In genomic region chr19:55698256-55698655, GRCh38 we compare ENCODE assay signal across 20 cellular contexts. TPM values are rescaled to one million over a fixed set of nuclear protein-coding genes. Genes with fewer than 3 reads are reported as not detected.
A peak's percentile ranks its signal among the peaks of the same experiment; 100 is the strongest.
DNase-seq lines count a peak whose midpoint lies in the region; ATAC-seq and TF ChIP-seq lines count a peak whose summit lies in the region.
"Had no signal": no experiment of that assay in that cellular context is flagged by ENCODE, and none has a peak within 500 bp of the region (broad histone marks: within the 10 kb centered on the region; RNA-seq: fewer than 3 reads in every experiment).

No MANE protein-coding gene starts in this region.

- no peak for DNase-seq in activated CD8-positive, alpha-beta T cell treated with anti-CD3 and anti-CD28 coated beads, Interleukin-2, amount 10 ng/mL, durations not matched to agents 7 days and 5 days
- no peak for DNase-seq in activated CD8-positive, alpha-beta T cell treated with anti-CD3 and anti-CD28 coated beads for 36 hours
- DNase-seq in H9 (no peak), mesenchymal stem cell (no peak), T-helper 9 cell (no peak)
- no peak for DNase-seq in stimulated activated effector memory CD8-positive, alpha-beta T cell treated with anti-CD3 and anti-CD28 coated beads, Interleukin-12 subunit alpha, Interleukin-12 subunit beta, amount 100 ng/mL, for 72 hours (ENCODE audit: low spot score in 2 of 2)
- DNase-seq: BE2C; CD4-positive, alpha-beta T cell; GF-D8; GOT3; NCI-H1417; NCI-H187 treated with DMSO at 0.1 percent for 48 hours; NCI-H226; NCI-H524 treated with DMSO at 0.1 percent for 48 hours; SHP77 had no signal

- H2BK20ac ChIP-seq in H9 (ENCODE audit: low read depth, low read length, poor library complexity, severe bottlenecking), result no peak overlapping the region

- no peaks in the 10 kb centered on the region for H3K23me2 ChIP-seq in H9 (ENCODE audit: insufficient read length, low read depth, low read length, poor library complexity, severe bottlenecking)

- H3K4ac ChIP-seq in H9 (ENCODE audit: low read depth, low read length) (no peak overlapping the region), mesenchymal stem cell (ENCODE audit: low read depth in 1 of 2, low read length in 2 of 2) (no peak overlapping the region)

- H3K18ac ChIP-seq in H9 (ENCODE audit: insufficient read length, low read depth, low read length) (no peak overlapping the region), mesenchymal stem cell (ENCODE audit: low read depth in 1 of 2, low read length in 2 of 2) (no peak overlapping the region)

- no peaks in the 10 kb centered on the region for H3K27me3 Mint-ChIP-seq in activated CD8-positive, alpha-beta T cell treated with anti-CD3 and anti-CD28 coated beads, Interleukin-2, amount 10 ng/mL, durations not matched to agents 7 days and 5 days (ENCODE audit: low read depth)
- H3K27me3 Mint-ChIP-seq in activated CD8-positive, alpha-beta T cell treated with anti-CD3 and anti-CD28 coated beads for 36 hours, result no peaks in the 10 kb centered on the region
- peaks cover 3% of the 10 kb centered on the region for H3K27me3 Mint-ChIP-seq in H9 (ENCODE audit: low read depth)
- H3K27me3 Mint-ChIP-seq: CD4-positive, alpha-beta T cell had no signal

- no peak overlapping the region for H3K27ac Mint-ChIP-seq in activated CD8-positive, alpha-beta T cell treated with anti-CD3 and anti-CD28 coated beads, Interleukin-2, amount 10 ng/mL, durations not matched to agents 7 days and 5 days
- H3K27ac Mint-ChIP-seq in activated CD8-positive, alpha-beta T cell treated with anti-CD3 and anti-CD28 coated beads for 36 hours, result no peak overlapping the region
- H3K27ac Mint-ChIP-seq in H9, result peak overlapping the region in 2 of 3 experiments; percentile 59 to 68; a peak in 2 of 7 replicates
- peak overlapping the region; percentile 65 for H3K27ac Mint-ChIP-seq in stimulated activated effector memory CD8-positive, alpha-beta T cell treated with anti-CD3 and anti-CD28 coated beads, Interleukin-12 subunit alpha, Interleukin-12 subunit beta, amount 100 ng/mL, for 72 hours
- H3K27ac Mint-ChIP-seq: CD4-positive, alpha-beta T cell had no signal

- H3K27ac ChIP-seq in H9 (ENCODE audit: insufficient read length, low read depth, low read length) (no peak overlapping the region), mesenchymal stem cell (ENCODE audit: low read length, poor library complexity, severe bottlenecking) (no peak overlapping the region)
- H3K27ac ChIP-seq: KMS-11 had no signal

- H2BK15ac ChIP-seq in H9 (ENCODE audit: low read depth, low read length), result no peak overlapping the region
- no peak overlapping the region for H2BK15ac ChIP-seq in mesenchymal stem cell (ENCODE audit: low read depth, poor library complexity, severe bottlenecking)

- H2AFZ ChIP-seq in H9 (ENCODE audit: low read length), result no peak overlapping the region
- no peak overlapping the region for H2AFZ ChIP-seq in mesenchymal stem cell (ENCODE audit: low read depth, low read length)

- H4K5ac ChIP-seq in H9 (ENCODE audit: insufficient read length, low read depth, low read length), result no peak overlapping the region

- H3K79me2 ChIP-seq in H9 (ENCODE audit: insufficient read depth, low read length), result no peaks in the 10 kb centered on the region

- H2BK5ac ChIP-seq in H9 (ENCODE audit: insufficient read length, low read length), result no peak overlapping the region
- no peak overlapping the region for H2BK5ac ChIP-seq in mesenchymal stem cell (ENCODE audit: low read depth, low read length, poor library complexity, severe bottlenecking)

- TF ChIP-seq CTCF in activated CD8-positive, alpha-beta T cell treated with anti-CD3 and anti-CD28 coated beads for 36 hours (IDR thresholded peaks at IDR 0.05), result no peak
- no peak for TF ChIP-seq CTCF in H9 (conservative IDR thresholded peaks at IDR 0.05)

- no peak overlapping the region for H3K23ac ChIP-seq in H9 (ENCODE audit: insufficient read length, low read depth, low read length)
- H3K23ac ChIP-seq in mesenchymal stem cell (ENCODE audit: low read length in 2 of 2), result no peak overlapping the region

- H4K91ac ChIP-seq in H9 (ENCODE audit: insufficient read length, low read depth, low read length) (no peak overlapping the region), mesenchymal stem cell (ENCODE audit: low read length) (peak overlapping the region; percentile 20)

- no CpG with 5 or more reads among the region's 17 CpGs for WGBS in H9 (ENCODE audit: extremely low coverage, insufficient read length, low lambda C conversion rate)
- WGBS in mesenchymal stem cell, result 98% methylated on average over 17 of the region's 17 CpGs

- H3K9me3 ChIP-seq in H9 (ENCODE audit: control insufficient read depth, low read depth, low read length) (no peaks in the 10 kb centered on the region), mesenchymal stem cell (ENCODE audit: control insufficient read depth, low read length) (no peaks in the 10 kb centered on the region)
- H3K9me3 ChIP-seq: BE2C had no signal

- no peak overlapping the region for H3K14ac ChIP-seq in H9 (ENCODE audit: insufficient read depth, low read length)
- no peak overlapping the region for H3K14ac ChIP-seq in mesenchymal stem cell (ENCODE audit: low read length in 2 of 2)

- H2BK120ac ChIP-seq in H9 (ENCODE audit: low read depth, low read length, poor library complexity, severe bottlenecking) (no peak overlapping the region), mesenchymal stem cell (ENCODE audit: low read depth, low read length) (no peak overlapping the region)

- H4K8ac ChIP-seq in H9 (replicated peaks; ENCODE audit: insufficient read length, low read depth, low read length), result no peak overlapping the region
- no peak overlapping the region for H4K8ac ChIP-seq in mesenchymal stem cell (ENCODE audit: low read length)

- H3K9me3 Mint-ChIP-seq in activated CD8-positive, alpha-beta T cell treated with anti-CD3 and anti-CD28 coated beads, Interleukin-2, amount 10 ng/mL, durations not matched to agents 7 days and 5 days (ENCODE audit: insufficient read depth), result no peaks in the 10 kb centered on the region
- no peaks in the 10 kb centered on the region for H3K9me3 Mint-ChIP-seq in activated CD8-positive, alpha-beta T cell treated with anti-CD3 and anti-CD28 coated beads for 36 hours
- peaks cover 0 to 21% of the 10 kb centered on the region in 2 experiments; a peak in 4 of 5 replicates for H3K9me3 Mint-ChIP-seq in H9
- no peaks in the 10 kb centered on the region for H3K9me3 Mint-ChIP-seq in stimulated activated effector memory CD8-positive, alpha-beta T cell treated with anti-CD3 and anti-CD28 coated beads, Interleukin-12 subunit alpha, Interleukin-12 subunit beta, amount 100 ng/mL, for 72 hours
- H3K9me3 Mint-ChIP-seq: CD4-positive, alpha-beta T cell had no signal

- no peaks in the 10 kb centered on the region for H3K79me1 ChIP-seq in H9 (ENCODE audit: insufficient read depth, low read depth, low read length, poor library complexity, severe bottlenecking)
- H3K79me1 ChIP-seq in mesenchymal stem cell (replicated peaks; ENCODE audit: low read length, poor library complexity, severe bottlenecking), result peaks cover 36% of the 10 kb centered on the region

- intact Hi-C loops in activated CD8-positive, alpha-beta T cell treated with anti-CD3 and anti-CD28 coated beads for 36 hours (cut with micrococcal nuclease), result no loop called here

- no peak overlapping the region for H3K4me3 ChIP-seq in mesenchymal stem cell (ENCODE audit: insufficient read depth in 1 of 2, low read depth in 1 of 2, low read length in 2 of 2)

- POLR2A ChIA-PET in activated CD8-positive, alpha-beta T cell treated with anti-CD3 and anti-CD28 coated beads, Interleukin-2, amount 10 ng/mL, durations not matched to agents 7 days and 5 days (lab: Charles Lee), result no interaction called here
- POLR2A ChIA-PET in activated CD8-positive, alpha-beta T cell treated with anti-CD3 and anti-CD28 coated beads for 36 hours (lab: Charles Lee), result no interaction called here

- H3K4me1 ChIP-seq in H9 (ENCODE audit: insufficient read depth, low read length), result no peaks in the 10 kb centered on the region
- no peaks in the 10 kb centered on the region for H3K4me1 ChIP-seq in mesenchymal stem cell (ENCODE audit: control insufficient read depth, insufficient read depth, low read depth, low read length)
- H3K4me1 ChIP-seq: BE2C had no signal

- H4K20me1 ChIP-seq in H9 (ENCODE audit: control insufficient read depth, insufficient read depth, insufficient read length), result no peaks in the 10 kb centered on the region

- CTCF ChIA-PET in activated CD8-positive, alpha-beta T cell treated with anti-CD3 and anti-CD28 coated beads, Interleukin-2, amount 10 ng/mL, durations not matched to agents 7 days and 5 days (lab: Charles Lee), result no interaction called here
- CTCF ChIA-PET in activated CD8-positive, alpha-beta T cell treated with anti-CD3 and anti-CD28 coated beads for 36 hours (lab: Charles Lee), result no interaction called here

- ATAC-seq in activated CD8-positive, alpha-beta T cell treated with anti-CD3 and anti-CD28 coated beads, Interleukin-2, amount 10 ng/mL, durations not matched to agents 7 days and 5 days, result peak; percentile 31
- ATAC-seq in activated CD8-positive, alpha-beta T cell treated with anti-CD3 and anti-CD28 coated beads for 36 hours, result no peak
- ATAC-seq in stimulated activated effector memory CD8-positive, alpha-beta T cell treated with anti-CD3 and anti-CD28 coated beads, Interleukin-12 subunit alpha, Interleukin-12 subunit beta, amount 100 ng/mL, for 72 hours, result no peak
- ATAC-seq in HG02938 (IDR thresholded peaks at IDR 0.05; ENCODE audit: unreplicated experiment), result no peak
- ATAC-seq in GM21447 (IDR thresholded peaks at IDR 0.05; ENCODE audit: unreplicated experiment), result no peak

- no peak overlapping the region for H3K9ac ChIP-seq in H9 (ENCODE audit: extremely low read depth, insufficient read length, low read length)
- H3K9ac ChIP-seq in mesenchymal stem cell (ENCODE audit: low read length), result no peak overlapping the region
- H3K9ac ChIP-seq: KMS-11 had no signal

- H3K4me2 ChIP-seq in H9 (ENCODE audit: insufficient read depth, insufficient read length, low read length) (no peak overlapping the region), mesenchymal stem cell (ENCODE audit: low read length, poor library complexity, severe bottlenecking) (no peak overlapping the region)
- H3K4me2 ChIP-seq: KMS-11 had no signal

- H3K56ac ChIP-seq in H9 (ENCODE audit: insufficient read length, low read depth, low read length), result no peak overlapping the region

- H3K36me3 ChIP-seq in mesenchymal stem cell (ENCODE audit: control insufficient read depth in 1 of 2, insufficient read depth in 2 of 2, low read depth in 1 of 2, low read length in 2 of 2), result peaks cover 61 to 78% of the 10 kb centered on the region in 2 experiments

- H3T11ph ChIP-seq in H9 (ENCODE audit: low read length), result no peak overlapping the region

- H3K4me1 Mint-ChIP-seq in activated CD8-positive, alpha-beta T cell treated with anti-CD3 and anti-CD28 coated beads, Interleukin-2, amount 10 ng/mL, durations not matched to agents 7 days and 5 days (ENCODE audit: low read depth), result no peaks in the 10 kb centered on the region
- H3K4me1 Mint-ChIP-seq in activated CD8-positive, alpha-beta T cell treated with anti-CD3 and anti-CD28 coated beads for 36 hours (ENCODE audit: low read depth), result no peaks in the 10 kb centered on the region
- no peaks in the 10 kb centered on the region for H3K4me1 Mint-ChIP-seq in H9
- no peaks in the 10 kb centered on the region for H3K4me1 Mint-ChIP-seq in stimulated activated effector memory CD8-positive, alpha-beta T cell treated with anti-CD3 and anti-CD28 coated beads, Interleukin-12 subunit alpha, Interleukin-12 subunit beta, amount 100 ng/mL, for 72 hours

- H2AK5ac ChIP-seq in H9 (ENCODE audit: insufficient read length, low read length), result no peak overlapping the region
- H2AK5ac ChIP-seq in mesenchymal stem cell (ENCODE audit: low read length, severe bottlenecking), result no peak overlapping the region

- H2BK12ac ChIP-seq in H9 (ENCODE audit: insufficient read length, low read depth, low read length) (no peak overlapping the region), mesenchymal stem cell (ENCODE audit: low read length in 2 of 2) (no peak overlapping the region)

- peaks cover 38% of the 10 kb centered on the region for H3K36me3 Mint-ChIP-seq in activated CD8-positive, alpha-beta T cell treated with anti-CD3 and anti-CD28 coated beads, Interleukin-2, amount 10 ng/mL, durations not matched to agents 7 days and 5 days (ENCODE audit: low read depth)
- peaks cover 17% of the 10 kb centered on the region for H3K36me3 Mint-ChIP-seq in activated CD8-positive, alpha-beta T cell treated with anti-CD3 and anti-CD28 coated beads for 36 hours (ENCODE audit: low read depth)
- peaks cover 36 to 72% (median 71%) of the 10 kb centered on the region in 3 experiments for H3K36me3 Mint-ChIP-seq in H9 (ENCODE audit: insufficient read depth in 1 of 3, low read depth in 3 of 3)
- H3K36me3 Mint-ChIP-seq in stimulated activated effector memory CD8-positive, alpha-beta T cell treated with anti-CD3 and anti-CD28 coated beads, Interleukin-12 subunit alpha, Interleukin-12 subunit beta, amount 100 ng/mL, for 72 hours, result peaks cover 62% of the 10 kb centered on the region

- H3K4me3 Mint-ChIP-seq in activated CD8-positive, alpha-beta T cell treated with anti-CD3 and anti-CD28 coated beads, Interleukin-2, amount 10 ng/mL, durations not matched to agents 7 days and 5 days, result no peak overlapping the region
- no peak overlapping the region for H3K4me3 Mint-ChIP-seq in activated CD8-positive, alpha-beta T cell treated with anti-CD3 and anti-CD28 coated beads for 36 hours
- H3K4me3 Mint-ChIP-seq in H9, result no peak overlapping the region
- H3K4me3 Mint-ChIP-seq in stimulated activated effector memory CD8-positive, alpha-beta T cell treated with anti-CD3 and anti-CD28 coated beads, Interleukin-12 subunit alpha, Interleukin-12 subunit beta, amount 100 ng/mL, for 72 hours, result no peak overlapping the region
- H3K4me3 Mint-ChIP-seq: CD4-positive, alpha-beta T cell had no signal

- H3K27me3 ChIP-seq in H9 (ENCODE audit: insufficient read depth, low read length) (no peaks in the 10 kb centered on the region), mesenchymal stem cell (ENCODE audit: control insufficient read depth in 1 of 2, insufficient read depth in 1 of 2, low read length in 2 of 2) (no peaks in the 10 kb centered on the region)
- H3K27me3 ChIP-seq: BE2C had no signal

RNA-seq across cellular contexts. Expression of gene EPN1, which starts 23.2 kb away (rescaled TPM):
- total RNA-seq in activated CD8-positive, alpha-beta T cell treated with anti-CD3 and anti-CD28 coated beads, Interleukin-2, amount 10 ng/mL, durations not matched to agents 7 days and 5 days, result 10 to 100 TPM; 63.6 to 67.0 TPM
- 10 to 100 TPM; 36.2 to 37.7 TPM for total RNA-seq in activated CD8-positive, alpha-beta T cell treated with anti-CD3 and anti-CD28 coated beads for 36 hours
- total RNA-seq in H9 (2021), result 158 and 159 TPM in 2 replicates
- polyA plus RNA-seq in mesenchymal stem cell (2013, experiment 1 of 2), result 111 TPM
- 108 TPM for polyA plus RNA-seq in mesenchymal stem cell (2013, experiment 2 of 2)

RNA-seq across cellular contexts. Expression of gene NLRP9, which starts 39.9 kb away (rescaled TPM):
- total RNA-seq in activated CD8-positive, alpha-beta T cell treated with anti-CD3 and anti-CD28 coated beads, Interleukin-2, amount 10 ng/mL, durations not matched to agents 7 days and 5 days, result not detected
- total RNA-seq in activated CD8-positive, alpha-beta T cell treated with anti-CD3 and anti-CD28 coated beads for 36 hours, result not detected
- total RNA-seq in H9 (2021), result not detected in 2 replicates
- not detected for polyA plus RNA-seq in mesenchymal stem cell (2013, experiment 1 of 2)
- not detected for polyA plus RNA-seq in mesenchymal stem cell (2013, experiment 2 of 2)
- total RNA-seq: A172; CD4-positive, alpha-beta T cell; RPMI7951 had no signal

RNA-seq across cellular contexts. Expression of gene U2AF2, which starts 43.4 kb away (rescaled TPM):
- 100 to 1,000 TPM; 296 to 321 TPM for total RNA-seq in activated CD8-positive, alpha-beta T cell treated with anti-CD3 and anti-CD28 coated beads, Interleukin-2, amount 10 ng/mL, durations not matched to agents 7 days and 5 days
- 100 to 1,000 TPM; 304 to 306 TPM for total RNA-seq in activated CD8-positive, alpha-beta T cell treated with anti-CD3 and anti-CD28 coated beads for 36 hours
- total RNA-seq in H9 (2021), result 321 and 342 TPM in 2 replicates
- 90.3 TPM for polyA plus RNA-seq in mesenchymal stem cell (2013, experiment 1 of 2)
- polyA plus RNA-seq in mesenchymal stem cell (2013, experiment 2 of 2), result 82.6 TPM

RNA-seq across cellular contexts. Expression of gene CCDC106, which starts 50.2 kb away (rescaled TPM):
- total RNA-seq in activated CD8-positive, alpha-beta T cell treated with anti-CD3 and anti-CD28 coated beads, Interleukin-2, amount 10 ng/mL, durations not matched to agents 7 days and 5 days, result 1 to 10 TPM; 8.7 to 9.4 TPM
- 10 to 100 TPM in 1 of 2 experiments, 1 to 10 TPM in 1; 8.8 to 11.2 TPM for total RNA-seq in activated CD8-positive, alpha-beta T cell treated with anti-CD3 and anti-CD28 coated beads for 36 hours
- total RNA-seq in H9 (2021), result 19.9 and 20.0 TPM in 2 replicates
- 19.4 TPM for polyA plus RNA-seq in mesenchymal stem cell (2013, experiment 1 of 2)
- polyA plus RNA-seq in mesenchymal stem cell (2013, experiment 2 of 2), result 19.0 TPM

RNA-seq across cellular contexts. Expression of gene ZNF581, which starts 54.8 kb away (rescaled TPM):
- total RNA-seq in activated CD8-positive, alpha-beta T cell treated with anti-CD3 and anti-CD28 coated beads, Interleukin-2, amount 10 ng/mL, durations not matched to agents 7 days and 5 days, result 10 to 100 TPM; 22.7 to 24.4 TPM
- 10 to 100 TPM; 30.4 to 34.5 TPM for total RNA-seq in activated CD8-positive, alpha-beta T cell treated with anti-CD3 and anti-CD28 coated beads for 36 hours
- 65.1 and 68.0 TPM in 2 replicates for total RNA-seq in H9 (2021)
- polyA plus RNA-seq in mesenchymal stem cell (2013, experiment 1 of 2), result 30.2 TPM
- polyA plus RNA-seq in mesenchymal stem cell (2013, experiment 2 of 2), result 31.9 TPM

Comparison
In these comparisons a context has a peak if more than half of its experiments do, and no peak if none do; other contexts are left out.
1. H3K27ac Mint-ChIP-seq: peak in H9 (2 of 3) and stimulated activated effector memory CD8-positive, alpha-beta T cell treated with anti-CD3 and anti-CD28 coated beads, Interleukin-12 subunit alpha, Interleukin-12 subunit beta, amount 100 ng/mL, for 72 hours (single experiment); none in activated CD8-positive, alpha-beta T cell treated with anti-CD3 and anti-CD28 coated beads, Interleukin-2, amount 10 ng/mL, durations not matched to agents 7 days and 5 days (single experiment) and activated CD8-positive, alpha-beta T cell treated with anti-CD3 and anti-CD28 coated beads for 36 hours (single experiment).